In genomic region chr20:31906001-31906400, GRCh38 we compare ENCODE assay signal across 28 cellular contexts. TPM values are rescaled to one million over a fixed set of nuclear protein-coding genes. Genes with fewer than 3 reads are reported as not detected.
"Had no signal": no experiment of that assay in that cellular context is flagged by ENCODE, and none has a peak within 500 bp of the region (broad histone marks: within the 10 kb centered on the region; RNA-seq: fewer than 3 reads in every experiment).

No MANE protein-coding gene starts in this region.

- H3K27me3 ChIP-seq: breast epithelium, gastroesophageal sphincter, hepatocyte, ovary, uterus had no signal

- H3K36me3 ChIP-seq: breast epithelium, gastroesophageal sphincter, left ventricle myocardium inferior, ovary, thoracic aorta, uterus, WERI-Rb-1 had no signal

- H3K4me1 ChIP-seq: breast epithelium, gastroesophageal sphincter, left ventricle myocardium inferior, uterus had no signal

- H3K4me3 ChIP-seq: breast epithelium, gastroesophageal sphincter, hepatocyte, left ventricle myocardium inferior, lung, mucosa of descending colon, ovary, thoracic aorta, uterus had no signal

- H3K9me3 ChIP-seq: breast epithelium, gastroesophageal sphincter, left ventricle myocardium inferior, mucosa of descending colon, ovary, thoracic aorta, uterus had no signal

- H3K27ac ChIP-seq: breast epithelium, gastroesophageal sphincter, hepatocyte, left ventricle myocardium inferior, ovary, thoracic aorta, uterus, WERI-Rb-1 had no signal

- DNase-seq: activated CD4-positive, alpha-beta memory T cell treated with anti-CD3 and anti-CD28 coated beads for 36 hours; activated CD4-positive, alpha-beta T cell treated with anti-CD3 and anti-CD28 coated beads, Interleukin-2, amount 10 ng/mL, durations not matched to agents 24 days and 14 days; activated CD4-positive, CD25-positive, alpha-beta regulatory T cell treated with anti-CD3 and anti-CD28 coated beads, Interleukin-2, amount 50 U/mL, for 72 hours; activated CD8-positive, alpha-beta memory T cell treated with anti-CD3 and anti-CD28 coated beads, Interleukin-2, amount 50 U/mL, for 48 hours; activated gamma-delta T cell; activated naive CD4-positive, alpha-beta T cell treated with anti-CD3 and anti-CD28 coated beads, Interleukin-2, amount 10 ng/mL, durations not matched to agents 7 days and 5 days; activated T-cell treated with anti-CD3 and anti-CD28 coated beads, Interleukin-2, amount 50 U/mL, for 24 hours; amniotic stem cell; dermis blood vessel endothelial cell; effector CD4-positive, alpha-beta T cell; left ventricle myocardium inferior; mesendoderm; mucosa of descending colon; ovary; small intestine; stimulated activated CD4-positive, alpha-beta T cell treated with anti-CD3 and anti-CD28 coated beads, Interleukin-4, amount 100 ng/mL, for 24 hours; T-helper 17 cell; T1000; trophoblast cell; uterus; WERI-Rb-1 had no signal

RNA-seq across cellular contexts. Expression of gene TTLL9, which starts 35.6 kb away (rescaled TPM):
- total RNA-seq: activated CD4-positive, alpha-beta memory T cell treated with anti-CD3 and anti-CD28 coated beads for 36 hours; activated CD4-positive, alpha-beta T cell treated with anti-CD3 and anti-CD28 coated beads, Interleukin-2, amount 10 ng/mL, durations not matched to agents 24 days and 14 days; dermis blood vessel endothelial cell; epithelial cell of proximal tubule; hepatocyte; myocyte; T-helper 17 cell; thoracic aorta had no signal

RNA-seq across cellular contexts. Expression of gene DUSP15, which starts 35.7 kb away (rescaled TPM):
- total RNA-seq: activated CD4-positive, alpha-beta memory T cell treated with anti-CD3 and anti-CD28 coated beads for 36 hours; activated CD4-positive, alpha-beta T cell treated with anti-CD3 and anti-CD28 coated beads, Interleukin-2, amount 10 ng/mL, durations not matched to agents 24 days and 14 days; epithelial cell of proximal tubule; T-helper 17 cell had no signal
